In the genomic region with DNA sequence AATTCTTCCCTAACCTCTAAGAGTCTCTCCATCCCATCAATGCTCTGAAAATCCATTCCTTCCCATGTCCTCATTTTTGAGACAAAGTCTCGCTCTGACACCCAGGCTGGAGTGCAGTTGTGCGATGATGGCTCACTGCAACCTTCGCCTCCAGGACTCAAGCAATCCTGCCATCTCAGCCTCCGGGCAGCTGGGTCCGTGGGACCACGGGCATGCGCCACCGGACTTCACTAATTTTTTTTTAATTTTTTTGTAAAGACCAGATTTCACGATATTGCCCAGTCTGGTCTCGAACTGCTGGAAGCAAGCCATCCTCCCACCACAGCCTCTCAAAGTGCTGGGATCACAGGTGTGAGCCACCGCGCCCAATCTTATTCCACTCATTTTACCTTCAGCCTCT, we compare ENCODE assay signal across 12 cellular contexts. TPM values are rescaled to one million over a fixed set of nuclear protein-coding genes. Genes with fewer than 3 reads are reported as not detected.
A peak's percentile ranks its signal among the peaks of the same experiment; 100 is the strongest.
DNase-seq lines count a peak whose midpoint lies in the region; ATAC-seq, FAIRE-seq and TF ChIP-seq lines count a peak whose summit lies in the region.
"Had no signal": no experiment of that assay in that cellular context is flagged by ENCODE, and none has a peak within 500 bp of the region (broad histone marks: within the 10 kb centered on the region; RNA-seq: fewer than 3 reads in every experiment).

No MANE protein-coding gene starts in this region.

- peaks cover 41% of the 10 kb centered on the region for H3K4me1 ChIP-seq in Caco-2
- peaks cover 11% of the 10 kb centered on the region for H3K4me1 ChIP-seq in OCI-LY7 (ENCODE audit: insufficient read depth, low read length, poor library complexity, severe bottlenecking)
- H3K4me1 ChIP-seq in endothelial cell of umbilical vein (ENCODE audit: control insufficient read depth, extremely low read depth, insufficient read depth, low read length): peaks cover 22% of the 10 kb centered on the region
- no peaks in the 10 kb centered on the region for H3K4me1 ChIP-seq in mesendoderm (ENCODE audit: control insufficient read depth, low read depth, low read length)

- FAIRE-seq in endothelial cell of umbilical vein (lab: Jason Lieb, UNC): no peak

- no peaks in the 10 kb centered on the region for H3K9me3 Mint-ChIP-seq in Caco-2 (ENCODE audit: unreplicated experiment)
- H3K9me3 Mint-ChIP-seq in progenitor cell of endocrine pancreas (ENCODE audit: low read depth): no peaks in the 10 kb centered on the region

- ATAC-seq in GM19463 (IDR thresholded peaks at IDR 0.05; ENCODE audit: unreplicated experiment): no peak

- no peak overlapping the region for H3K56ac ChIP-seq in mesendoderm (ENCODE audit: low read length)

- H3K4me3 ChIP-seq in Caco-2 (ENCODE audit: low read depth, low read length) (peak overlapping the region; percentile 5; the same call in 1 of the 2 replicates), OCI-LY7 (ENCODE audit: low read depth, low read length, poor library complexity, severe bottlenecking) (peak overlapping the region; percentile 86), endothelial cell of umbilical vein (replicated peaks in 1 of 3; ENCODE audit: insufficient read depth in 1 of 3, low read depth in 1 of 3, low read length in 3 of 3) (peak overlapping the region in 2 of 3 experiments; percentile 97 to 98), mesendoderm (ENCODE audit: low read length) (no peak overlapping the region)

- peaks cover 23% of the 10 kb centered on the region for H3K36me3 Mint-ChIP-seq in Caco-2 (ENCODE audit: insufficient read depth, unreplicated experiment)
- H3K36me3 Mint-ChIP-seq in progenitor cell of endocrine pancreas (ENCODE audit: insufficient read depth): peaks cover 6% of the 10 kb centered on the region

- H4K8ac ChIP-seq in mesendoderm (ENCODE audit: low read depth, low read length): no peak overlapping the region

- no peaks in the 10 kb centered on the region; the same call in 1 of the 2 replicates for H4K20me1 ChIP-seq in OCI-LY7 (ENCODE audit: insufficient read depth, low read length)
- H4K20me1 ChIP-seq in endothelial cell of umbilical vein (replicated peaks; ENCODE audit: control insufficient read depth, extremely low read depth, insufficient read depth, low read length): peaks cover 2% of the 10 kb centered on the region

- dilution Hi-C loops in endothelial cell of umbilical vein (cut with MboI; ENCODE audit: extremely low pct_ligation_motif_present, low sequenced_read_pairs): no loop called here

- no CpG with 5 or more reads among the region's 12 CpGs for WGBS in mesendoderm (ENCODE audit: extremely low coverage, insufficient coverage, low lambda C conversion rate)

- H3K4me1 Mint-ChIP-seq in Caco-2 (ENCODE audit: low read depth, unreplicated experiment) (peaks cover 33% of the 10 kb centered on the region), progenitor cell of endocrine pancreas (ENCODE audit: low read depth) (peaks cover 28% of the 10 kb centered on the region)

- POLR2A ChIA-PET in Caco-2 (lab: Charles Lee): no interaction called here
- POLR2A ChIA-PET in OCI-LY7 (lab: Charles Lee): interaction anchor here (0.7 to 1.7 kb wide), 2 partner anchors 13 to 38 kb away, joined by 3 read pairs; no protein-coding TSS in a partner anchor
- POLR2A ChIA-PET in endothelial cell of umbilical vein (lab: Charles Lee): no interaction called here

- H3K9ac ChIP-seq in endothelial cell of umbilical vein (replicated peaks; ENCODE audit: extremely low read depth, insufficient read depth, low read length) (peak overlapping the region; percentile 29), mesendoderm (ENCODE audit: low read length) (no peak overlapping the region)

- H3K4me3 Mint-ChIP-seq in Caco-2 (ENCODE audit: unreplicated experiment): peak overlapping the region; percentile 90
- H3K4me3 Mint-ChIP-seq in progenitor cell of endocrine pancreas (ENCODE audit: low read depth): peak overlapping the region; percentile 83

- H3K36me3 ChIP-seq in Caco-2 (ENCODE audit: control insufficient read depth, insufficient read depth, low read length) (no peaks in the 10 kb centered on the region), OCI-LY7 (ENCODE audit: insufficient read depth, low read length) (peaks cover 14% of the 10 kb centered on the region; the same call in 1 of the 2 replicates), endothelial cell of umbilical vein (ENCODE audit: control insufficient read depth in 2 of 2, extremely low read depth in 1 of 2, insufficient read depth in 2 of 2, low read length in 2 of 2) (peaks cover 2 to 4% of the 10 kb centered on the region in 2 experiments), mesendoderm (ENCODE audit: control insufficient read depth, insufficient read depth, low read length) (no peaks in the 10 kb centered on the region)

- H2AK5ac ChIP-seq in mesendoderm (ENCODE audit: low read length): no peak overlapping the region

- H3K27me3 Mint-ChIP-seq in Caco-2 (ENCODE audit: insufficient read depth, unreplicated experiment) (no peaks in the 10 kb centered on the region), progenitor cell of endocrine pancreas (no peaks in the 10 kb centered on the region)

- H3K27ac ChIP-seq in OCI-LY7 (ENCODE audit: low read depth, low read length, poor library complexity, severe bottlenecking) (no peak overlapping the region), endothelial cell of umbilical vein (ENCODE audit: insufficient read depth, low read depth, low read length) (no peak overlapping the region), mesendoderm (ENCODE audit: low read depth, low read length) (no peak overlapping the region)

- TF ChIP-seq CTCF in Caco-2 (IDR thresholded peaks at IDR 0.05; ENCODE audit: insufficient read depth in 1 of 2, low read depth in 1 of 2, low read length in 1 of 2, severe bottlenecking in 1 of 2, unreplicated experiment in 1 of 2): no peak
- TF ChIP-seq CTCF in OCI-LY7 (conservative IDR thresholded peaks at IDR 0.05; ENCODE audit: low read length): no peak
- TF ChIP-seq CTCF in endothelial cell of umbilical vein (IDR thresholded peaks at IDR 0.05; ENCODE audit: extremely low read depth in 1 of 2, insufficient read depth in 1 of 2, low read depth in 1 of 2, low read length in 2 of 2): no peak
- no peak for TF ChIP-seq CTCF in progenitor cell of endocrine pancreas (IDR thresholded peaks at IDR 0.05; ENCODE audit: unreplicated experiment)

- no peaks in the 10 kb centered on the region for H3K9me1 ChIP-seq in endothelial cell of umbilical vein (replicated peaks; ENCODE audit: control insufficient read depth, extremely low read depth, insufficient read depth, low read length)

- no peak overlapping the region for H2BK120ac ChIP-seq in mesendoderm (ENCODE audit: low read depth, low read length)

- H3K9me2 ChIP-seq in OCI-LY7 (ENCODE audit: insufficient read depth, low read length): peaks cover 4% of the 10 kb centered on the region; the same call in 1 of the 2 replicates

- no peak overlapping the region for H3K4ac ChIP-seq in mesendoderm (ENCODE audit: low read depth, low read length)

- CTCF ChIA-PET in Caco-2 (lab: Charles Lee) (no interaction called here), OCI-LY7 (lab: Charles Lee; ENCODE audit: unreplicated experiment) (no interaction called here), endothelial cell of umbilical vein (lab: Charles Lee) (interaction anchor here (1.5 kb wide), 1 partner anchor 59 kb away, joined by 3 read pairs; no protein-coding TSS in a partner anchor)

- H3K18ac ChIP-seq in mesendoderm (ENCODE audit: low read length): no peak overlapping the region

- intact Hi-C loops in Caco-2 (cut with micrococcal nuclease; ENCODE audit: unreplicated experiment) (loop anchor here (2.0 kb wide), 1 partner anchor 34 kb away; no protein-coding TSS in a partner anchor), OCI-LY7 (cut with micrococcal nuclease; ENCODE audit: unreplicated experiment) (loop anchor here (2.0 kb wide), 1 partner anchor 240 kb away; no protein-coding TSS in a partner anchor), endothelial cell of umbilical vein (cut with micrococcal nuclease) (no loop called here)

- H3K79me1 ChIP-seq in mesendoderm (ENCODE audit: low read length): no peaks in the 10 kb centered on the region

- no peak for DNase-seq in Caco-2
- no peak for DNase-seq in OCI-LY7 (ENCODE audit: low spot score)
- no peak for DNase-seq in endothelial cell of umbilical vein (ENCODE audit: low read depth, low spot score)
- no peak for DNase-seq in progenitor cell of endocrine pancreas (ENCODE audit: low spot score, unreplicated experiment)
- no peak for DNase-seq in cerebellar cortex (ENCODE audit: low spot score)
- no peak for DNase-seq in mesendoderm
- no peak for DNase-seq in cerebellar nuclear complex (lab: John Stamatoyannopoulos, UW)
- DNase-seq: amygdala, NCI-H2171 treated with DMSO at 0.1 percent for 48 hours, spleen, T-helper 9 cell had no signal

- no peak overlapping the region for H4K5ac ChIP-seq in mesendoderm (ENCODE audit: low read length)

- H3K9me3 ChIP-seq in Caco-2 (no peaks in the 10 kb centered on the region), OCI-LY7 (ENCODE audit: low read length) (no peaks in the 10 kb centered on the region), endothelial cell of umbilical vein (replicated peaks; ENCODE audit: control insufficient read depth, insufficient read depth, low read length) (no peaks in the 10 kb centered on the region)
- H3K9me3 ChIP-seq: spleen had no signal

- H3K27me3 ChIP-seq in Caco-2 (replicated peaks; ENCODE audit: control insufficient read depth, insufficient read depth, low read length) (no peaks in the 10 kb centered on the region), endothelial cell of umbilical vein (ENCODE audit: control insufficient read depth in 2 of 2, insufficient read depth in 2 of 2, low read length in 2 of 2) (no peaks in the 10 kb centered on the region), mesendoderm (ENCODE audit: insufficient read depth, low read length, poor library complexity) (no peaks in the 10 kb centered on the region)
- H3K27me3 ChIP-seq: spleen had no signal

- no TSS peak for BruUV-seq in Caco-2 (replicated peaks; lab: Mats Ljungman, UMichigan)
- no TSS peak for BruUV-seq in OCI-LY7 (replicated peaks; lab: Mats Ljungman, UMichigan)
- BruUV-seq in endothelial cell of umbilical vein (replicated peaks; lab: Mats Ljungman, UMichigan): no TSS peak

- H2BK15ac ChIP-seq in mesendoderm (replicated peaks; ENCODE audit: low read depth): no peak overlapping the region

- H3K23ac ChIP-seq in mesendoderm (ENCODE audit: low read length): no peak overlapping the region

- TF ChIP-seq POLR2A in endothelial cell of umbilical vein (IDR thresholded peaks at IDR 0.05; ENCODE audit: low read depth, low read length): no peak

- no peak overlapping the region for H2AFZ ChIP-seq in OCI-LY7 (ENCODE audit: low read length)
- H2AFZ ChIP-seq in endothelial cell of umbilical vein (ENCODE audit: low read depth, low read length): no peak overlapping the region

- H3K27ac Mint-ChIP-seq in Caco-2 (ENCODE audit: unreplicated experiment): peak overlapping the region; percentile 73
- H3K27ac Mint-ChIP-seq in progenitor cell of endocrine pancreas: no peak overlapping the region

- H3K79me2 ChIP-seq in OCI-LY7 (ENCODE audit: insufficient read depth, low read depth, low read length) (peaks cover 15% of the 10 kb centered on the region; the same call in 1 of the 2 replicates), endothelial cell of umbilical vein (ENCODE audit: control insufficient read depth, insufficient read depth, low read length) (peaks cover 62% of the 10 kb centered on the region), mesendoderm (ENCODE audit: control insufficient read depth, insufficient read depth, low read length) (no peaks in the 10 kb centered on the region)

- H3K4me2 ChIP-seq in OCI-LY7 (ENCODE audit: low read length) (peak overlapping the region; percentile 93), endothelial cell of umbilical vein (ENCODE audit: insufficient read depth, low read length) (peak overlapping the region; percentile 99), mesendoderm (ENCODE audit: low read length) (no peak overlapping the region)

- no peak overlapping the region for H2BK5ac ChIP-seq in mesendoderm (ENCODE audit: low read length)

RNA-seq across cellular contexts. Expression of gene FEZ2, which starts 1.6 kb away (rescaled TPM):
- total RNA-seq in Caco-2 (2022) (50.5 and 55.8 TPM in 2 replicates), OCI-LY7 (2022) (23.2 and 28.7 TPM in 2 replicates), endothelial cell of umbilical vein (72.4 and 73.5 TPM in 2 replicates), progenitor cell of endocrine pancreas (28.7 and 36.1 TPM in 2 replicates)
- 17.1 and 19.3 TPM in 2 replicates for total RNA-seq in OCI-LY7 (2014; rRNA removed; shearing (Covaris generic))
- 28.1 and 41.2 TPM in 2 replicates for polyA plus RNA-seq in endothelial cell of umbilical vein
- 44.1 and 46.1 TPM in 2 replicates for polyA plus RNA-seq in endothelial cell of umbilical vein (2011; cell fraction: cytosol; rRNA removed)
- polyA plus RNA-seq in endothelial cell of umbilical vein (2011; cell fraction: nucleus; rRNA removed): 42.3 and 62.0 TPM in 2 replicates
- polyA plus RNA-seq in endothelial cell of umbilical vein (2012): 134 and 161 TPM in 2 replicates
- polyA minus RNA-seq in endothelial cell of umbilical vein: 24.7 and 28.9 TPM in 2 replicates
- 6.8 TPM for polyA minus RNA-seq in endothelial cell of umbilical vein (2011; cell fraction: cytosol; rRNA and poly(A)+ RNA removed)
- polyA minus RNA-seq in endothelial cell of umbilical vein (2011; cell fraction: nucleus; rRNA and poly(A)+ RNA removed): 61.0 and 82.1 TPM in 2 replicates
- polyA plus RNA-seq in mesendoderm (2013, experiment 1 of 2): 22.8 TPM
- polyA plus RNA-seq in mesendoderm (2013, experiment 2 of 2): 23.2 TPM
